ENCODE assay signal across 22 cellular contexts in the genomic region with DNA sequence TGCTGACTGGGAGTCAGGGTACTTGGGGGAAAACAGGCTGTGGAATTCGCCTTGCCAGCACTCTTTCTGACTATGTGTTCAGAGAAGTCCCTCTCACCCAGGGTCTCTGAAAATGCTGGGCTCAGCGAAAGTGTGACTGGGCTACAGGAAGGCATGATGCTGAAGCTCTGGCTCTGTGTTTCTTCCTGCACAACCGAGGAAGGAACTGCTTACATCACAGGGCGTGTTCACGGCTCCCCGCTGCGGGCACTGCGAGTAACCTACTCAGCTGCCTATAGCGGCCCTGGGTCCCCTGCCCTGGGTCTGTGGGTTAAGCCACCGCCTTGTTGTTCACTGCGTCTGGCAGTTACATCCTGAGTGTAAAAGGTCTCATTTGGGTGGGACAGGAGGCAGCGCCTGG.
"Had no signal": no experiment of that assay in that cellular context is flagged by ENCODE, and none has a peak within 500 bp of the region (broad histone marks: within the 10 kb centered on the region; RNA-seq: fewer than 3 reads in every experiment).

No MANE protein-coding gene starts in this region.

- H3K36me3 Mint-ChIP-seq: activated naive CD8-positive, alpha-beta T cell treated with anti-CD3 and anti-CD28 coated beads, Interleukin-2, amount 10 ng/mL, durations not matched to agents 7 days and 5 days; naive B cell had no signal

- H3K4me1 ChIP-seq: breast epithelium, colonic mucosa, lower lobe of right lung, upper lobe of right lung had no signal

- H3K4me3 ChIP-seq: breast epithelium, colonic mucosa, lower lobe of right lung, upper lobe of right lung had no signal

- H3K4me1 Mint-ChIP-seq: activated B cell treated with CpG ODN at 0.5 μM for 24 hours; activated CD4-positive, alpha-beta T cell treated with anti-CD3 and anti-CD28 coated beads for 36 hours; activated naive CD8-positive, alpha-beta T cell treated with anti-CD3 and anti-CD28 coated beads, Interleukin-2, amount 10 ng/mL, durations not matched to agents 7 days and 5 days; naive B cell; neural crest cell had no signal

- H3K27me3 Mint-ChIP-seq: activated B cell treated with CpG ODN at 0.5 μM for 24 hours had no signal

- H3K27ac ChIP-seq: breast epithelium, colonic mucosa, epithelial cell of prostate, lower lobe of right lung, upper lobe of right lung had no signal

- ATAC-seq: activated CD4-positive, alpha-beta T cell treated with anti-CD3 and anti-CD28 coated beads for 36 hours; lower lobe of right lung; stimulated activated naive CD8-positive, alpha-beta T cell treated with anti-CD3 and anti-CD28 coated beads, Interleukin-15, Interleukin-2, amounts not matched to agents 100 U/mL and 50 U/mL, for 24 hours; upper lobe of right lung had no signal

- H3K4me3 Mint-ChIP-seq: activated B cell treated with CpG ODN at 0.5 μM for 24 hours; activated CD4-positive, alpha-beta T cell treated with anti-CD3 and anti-CD28 coated beads for 36 hours; activated naive CD4-positive, alpha-beta T cell treated with anti-CD3 and anti-CD28 coated beads for 36 hours; activated naive CD8-positive, alpha-beta T cell treated with anti-CD3 and anti-CD28 coated beads, Interleukin-2, amount 10 ng/mL, durations not matched to agents 7 days and 5 days; naive B cell; neural crest cell had no signal

- H3K27me3 ChIP-seq: breast epithelium, colonic mucosa, upper lobe of right lung had no signal

- H3K9me3 ChIP-seq: breast epithelium, colonic mucosa, lower lobe of right lung had no signal

- H3K36me3 ChIP-seq: breast epithelium, colonic mucosa, lower lobe of right lung, upper lobe of right lung had no signal

- DNase-seq: activated B cell treated with CpG ODN at 0.5 μM for 24 hours; activated CD4-positive, alpha-beta T cell treated with anti-CD3 and anti-CD28 coated beads for 36 hours; activated CD4-positive, alpha-beta T cell treated with anti-CD3 and anti-CD28 coated beads, Interleukin-2, amount 50 U/mL, for 4 hours; activated CD8-positive, alpha-beta memory T cell treated with anti-CD3 and anti-CD28 coated beads, Interleukin-2, amount 50 U/mL, for 48 hours; activated effector memory CD4-positive, alpha-beta T cell treated with Interleukin-2 at 50 U/mL for 16 hours; activated naive CD4-positive, alpha-beta T cell treated with anti-CD3 and anti-CD28 coated beads for 36 hours; activated naive CD8-positive, alpha-beta T cell treated with anti-CD3 and anti-CD28 coated beads, Interleukin-2, amount 10 ng/mL, durations not matched to agents 7 days and 5 days; activated T-cell treated with anti-CD3 and anti-CD28 coated beads, Interleukin-2, amount 50 U/mL, for 48 hours; amniotic stem cell; colonic mucosa; kidney; lower lobe of right lung; naive B cell; occipital lobe; retina; stimulated activated CD4-positive, alpha-beta T cell treated with anti-CD3 and anti-CD28 coated beads, Interleukin-4, amount 100 ng/mL, for 24 hours; stimulated activated naive CD8-positive, alpha-beta T cell treated with anti-CD3 and anti-CD28 coated beads, Interleukin-15, Interleukin-2, amounts not matched to agents 100 U/mL and 50 U/mL, for 24 hours; T1000; upper lobe of right lung had no signal

- H3K27ac Mint-ChIP-seq: activated B cell treated with CpG ODN at 0.5 μM for 24 hours; activated CD4-positive, alpha-beta T cell treated with anti-CD3 and anti-CD28 coated beads for 36 hours; activated naive CD4-positive, alpha-beta T cell treated with anti-CD3 and anti-CD28 coated beads for 36 hours; activated naive CD8-positive, alpha-beta T cell treated with anti-CD3 and anti-CD28 coated beads, Interleukin-2, amount 10 ng/mL, durations not matched to agents 7 days and 5 days; naive B cell had no signal
